ENCODE assay signal across 8 cellular contexts in the genomic region with DNA sequence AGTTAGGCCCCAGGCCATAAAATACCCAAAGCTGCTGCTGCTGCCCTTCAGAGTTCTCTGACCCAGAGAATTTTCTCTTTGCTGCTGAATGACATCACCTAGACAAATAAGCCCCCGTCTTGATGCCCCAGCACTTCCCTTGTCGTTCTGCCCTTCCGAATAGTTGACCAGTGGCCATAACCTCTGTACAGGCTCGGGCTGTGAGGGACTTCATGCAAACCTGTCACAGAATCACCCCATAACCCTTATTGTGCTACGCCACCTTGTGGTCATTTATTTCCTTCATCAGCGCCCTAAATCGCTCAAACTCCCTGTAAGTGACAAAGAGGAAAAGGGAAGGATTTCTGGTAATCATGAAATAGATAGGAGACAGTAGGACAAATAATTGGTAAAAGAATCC. TPM values are rescaled to one million over a fixed set of nuclear protein-coding genes. Genes with fewer than 3 reads are reported as not detected.
A peak's percentile ranks its signal among the peaks of the same experiment; 100 is the strongest.
DNase-seq lines count a peak whose midpoint lies in the region; ATAC-seq and TF ChIP-seq lines count a peak whose summit lies in the region.

No MANE protein-coding gene starts in this region.

- TF ChIP-seq CTCF in OCI-LY3 (IDR thresholded peaks at IDR 0.05; ENCODE audit: low read depth, low read length), result peak; percentile 75

- intact Hi-C loops in sciatic nerve (cut with DNase I), result no loop called here

- DNase-seq in DMS 273 (lab: John Stamatoyannopoulos, UW; ENCODE audit: unreplicated experiment), result peak; percentile 84
- DNase-seq in DMS 273 treated with DMSO at 0.1 percent for 48 hours (lab: John Stamatoyannopoulos, UW), result no peak
- DNase-seq in Jurkat, Clone E6-1 (ENCODE audit: low read depth, low spot score), result peak; percentile 62
- DNase-seq in amniotic epithelial cell (ENCODE audit: low read depth), result peak; percentile 49
- peak; percentile 26 for DNase-seq in hepatic stellate cell (ENCODE audit: low spot score)
- DNase-seq in sciatic nerve (ENCODE audit: low spot score), result no peak

- H3K4me2 ChIP-seq in OCI-LY3 (ENCODE audit: low read length), result no peak overlapping the region

- no peaks in the 10 kb centered on the region for H3K27me3 ChIP-seq in OCI-LY3 (ENCODE audit: low read depth, low read length)

- no peaks in the 10 kb centered on the region for H4K20me1 ChIP-seq in OCI-LY3 (ENCODE audit: insufficient read depth, low read length)

- H3K4me3 ChIP-seq in Jurkat, Clone E6-1 (ENCODE audit: low read length), result no peak overlapping the region
- H3K4me3 ChIP-seq in OCI-LY3 (ENCODE audit: low read length), result no peak overlapping the region

- no peak overlapping the region for H2AFZ ChIP-seq in OCI-LY3 (ENCODE audit: low read depth, low read length)

- H3K9me3 ChIP-seq in OCI-LY3 (ENCODE audit: insufficient read depth, low read length), result no peaks in the 10 kb centered on the region

- H3K9ac ChIP-seq in OCI-LY3 (ENCODE audit: low read length), result no peak overlapping the region

- ATAC-seq in sciatic nerve, result peak; percentile 68
- ATAC-seq in HG03432 (IDR thresholded peaks at IDR 0.05; ENCODE audit: unreplicated experiment), result no peak

- peaks cover 6% of the 10 kb centered on the region; the same call in 1 of the 2 replicates for H3K4me1 ChIP-seq in OCI-LY3 (ENCODE audit: low read length)

- no peak overlapping the region for H3K27ac ChIP-seq in OCI-LY3 (ENCODE audit: low read length)

- H3K79me2 ChIP-seq in OCI-LY3 (ENCODE audit: low read length), result no peaks in the 10 kb centered on the region

- H3K36me3 ChIP-seq in OCI-LY3 (replicated peaks; ENCODE audit: low read depth, low read length), result no peaks in the 10 kb centered on the region

RNA-seq across cellular contexts. Expression of gene SPACA5, which starts 18.8 kb away (rescaled TPM):
- polyA plus RNA-seq in Jurkat, Clone E6-1 (2012; ENCODE audit: insufficient read depth, insufficient read length), result not detected
- total RNA-seq in sciatic nerve, result not detected

RNA-seq across cellular contexts. Expression of gene ZNF182, which starts 21.8 kb away (rescaled TPM):
- 0.84 TPM for polyA plus RNA-seq in Jurkat, Clone E6-1 (2012; ENCODE audit: insufficient read depth, insufficient read length)
- 8.8 TPM for total RNA-seq in sciatic nerve

RNA-seq across cellular contexts. Expression of gene ZNF630, which starts 45.9 kb away (rescaled TPM):
- not detected for polyA plus RNA-seq in Jurkat, Clone E6-1 (2012; ENCODE audit: insufficient read depth, insufficient read length)
- total RNA-seq in sciatic nerve, result 5.4 TPM

Comparison
In these comparisons a context has a peak if more than half of its experiments do, and no peak if none do; other contexts are left out.
1. DNase-seq: peak in DMS 273 (single experiment), Jurkat, Clone E6-1 (single experiment), amniotic epithelial cell (single experiment) and hepatic stellate cell (single experiment); none in DMS 273 treated with DMSO at 0.1 percent for 48 hours (single experiment) and sciatic nerve (single experiment).